In the genomic region with DNA sequence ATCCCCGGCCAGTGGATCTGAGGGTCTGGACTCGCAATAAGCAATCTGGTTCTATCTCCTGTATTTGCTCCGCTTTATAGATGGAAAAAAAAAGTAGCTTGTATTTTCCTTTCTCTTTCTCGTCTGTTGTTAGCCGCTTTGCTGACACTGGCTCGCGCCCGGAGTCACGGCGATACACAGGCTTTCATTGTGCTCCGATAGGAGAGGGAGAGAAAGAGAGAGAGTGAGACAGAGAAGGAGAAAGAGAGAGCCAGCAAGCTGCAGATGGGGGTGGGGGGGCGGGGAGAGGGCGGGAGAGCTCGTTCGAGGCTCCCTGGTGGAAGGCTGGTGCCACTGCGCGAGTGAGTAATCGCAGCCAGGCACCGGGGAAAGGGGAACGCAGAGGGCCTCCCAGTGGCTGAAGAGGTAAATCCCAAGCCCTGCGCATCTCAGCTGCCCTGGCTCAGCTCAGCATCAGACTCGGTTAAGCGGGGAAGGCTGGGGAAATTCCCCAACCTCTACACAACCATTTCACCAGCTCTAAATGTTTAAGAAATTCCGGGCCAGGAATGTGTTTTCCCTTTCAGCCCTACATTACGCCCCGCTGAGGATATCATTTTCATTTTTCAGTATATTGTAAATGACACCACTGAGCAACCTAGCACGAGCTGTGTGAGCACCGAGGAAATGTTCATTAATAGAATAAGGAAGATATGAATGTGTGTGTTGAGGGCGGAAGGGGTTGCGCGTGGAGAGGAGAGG, we compare ENCODE assay signal across 1 cellular context.
TF ChIP-seq lines count a peak whose summit lies in the region.

Gene MAML2 (minus strand): TSS at position 225 of the 741 bp plus-strand sequence. CDS start 1,300 bp downstream, outside the sequence.

TF ChIP-seq in HepG2, 621 proteins besides CTCF, POLR2A, EP300 and RAD21 (continued from another document and continues in another):
- TF ChIP-seq, protein P1, sequence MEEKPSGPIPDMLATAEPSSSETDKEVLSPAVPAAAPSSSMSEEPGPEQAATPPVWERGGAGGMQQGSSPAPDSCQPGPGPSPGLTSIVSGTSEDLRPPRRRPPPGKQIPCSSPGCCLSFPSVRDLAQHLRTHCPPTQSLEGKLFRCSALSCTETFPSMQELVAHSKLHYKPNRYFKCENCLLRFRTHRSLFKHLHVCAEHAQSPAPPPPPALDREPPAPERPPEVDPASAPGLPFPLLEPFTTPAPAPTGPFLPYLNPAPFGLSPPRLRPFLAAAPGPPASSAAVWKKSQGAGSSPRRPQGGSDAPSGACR (CRISPR knock-in tag; IDR thresholded peaks at IDR 0.05), result no peak
- TF ChIP-seq POLR2AphosphoS2 (IDR thresholded peaks at IDR 0.05; ENCODE audit: low read depth, low read length), result no peak
- no peak for TF ChIP-seq FUBP1 (CRISPR knock-in tag; IDR thresholded peaks at IDR 0.05; ENCODE audit: borderline replicate concordance)
- no peak for TF ChIP-seq MAFK (conservative IDR thresholded peaks at IDR 0.05 in 1 of 2, IDR thresholded peaks at IDR 0.05 in 1 of 2; ENCODE audit: low read length in 2 of 2)
- TF ChIP-seq ZNF781 (CRISPR knock-in tag; IDR thresholded peaks at IDR 0.05; ENCODE audit: borderline replicate concordance, not compliant biosample characterization), result no peak
- no peak for TF ChIP-seq RNF2 (conservative IDR thresholded peaks at IDR 0.05; ENCODE audit: low read depth)
- TF ChIP-seq ETS1 (CRISPR knock-in tag; IDR thresholded peaks at IDR 0.05), result no peak
- TF ChIP-seq IKZF4 (CRISPR knock-in tag; IDR thresholded peaks at IDR 0.05; ENCODE audit: borderline replicate concordance, low read depth, not compliant biosample characterization), result no peak
- no peak for TF ChIP-seq MEIS2 (CRISPR knock-in tag; IDR thresholded peaks at IDR 0.05)
- TF ChIP-seq, protein P2, sequence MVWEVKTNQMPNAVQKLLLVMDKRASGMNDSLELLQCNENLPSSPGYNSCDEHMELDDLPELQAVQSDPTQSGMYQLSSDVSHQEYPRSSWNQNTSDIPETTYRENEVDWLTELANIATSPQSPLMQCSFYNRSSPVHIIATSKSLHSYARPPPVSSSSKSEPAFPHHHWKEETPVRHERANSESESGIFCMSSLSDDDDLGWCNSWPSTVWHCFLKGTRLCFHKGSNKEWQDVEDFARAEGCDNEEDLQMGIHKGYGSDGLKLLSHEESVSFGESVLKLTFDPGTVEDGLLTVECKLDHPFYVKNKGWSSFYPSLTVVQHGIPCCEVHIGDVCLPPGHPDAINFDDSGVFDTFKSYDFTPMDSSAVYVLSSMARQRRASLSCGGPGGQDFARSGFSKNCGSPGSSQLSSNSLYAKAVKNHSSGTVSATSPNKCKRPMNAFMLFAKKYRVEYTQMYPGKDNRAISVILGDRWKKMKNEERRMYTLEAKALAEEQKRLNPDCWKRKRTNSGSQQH (CRISPR knock-in tag; IDR thresholded peaks at IDR 0.05; ENCODE audit: low read depth), result no peak
- TF ChIP-seq FOSL1 (CRISPR knock-in tag; IDR thresholded peaks at IDR 0.05; ENCODE audit: borderline replicate concordance), result no peak
- TF ChIP-seq THAP8 (CRISPR knock-in tag; IDR thresholded peaks at IDR 0.05; ENCODE audit: borderline replicate concordance), result no peak
- TF ChIP-seq, protein P3, sequence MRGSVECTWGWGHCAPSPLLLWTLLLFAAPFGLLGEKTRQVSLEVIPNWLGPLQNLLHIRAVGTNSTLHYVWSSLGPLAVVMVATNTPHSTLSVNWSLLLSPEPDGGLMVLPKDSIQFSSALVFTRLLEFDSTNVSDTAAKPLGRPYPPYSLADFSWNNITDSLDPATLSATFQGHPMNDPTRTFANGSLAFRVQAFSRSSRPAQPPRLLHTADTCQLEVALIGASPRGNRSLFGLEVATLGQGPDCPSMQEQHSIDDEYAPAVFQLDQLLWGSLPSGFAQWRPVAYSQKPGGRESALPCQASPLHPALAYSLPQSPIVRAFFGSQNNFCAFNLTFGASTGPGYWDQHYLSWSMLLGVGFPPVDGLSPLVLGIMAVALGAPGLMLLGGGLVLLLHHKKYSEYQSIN (CRISPR knock-in tag; IDR thresholded peaks at IDR 0.05; ENCODE audit: borderline replicate concordance), result no peak
- no peak for TF ChIP-seq ZBTB26 (CRISPR knock-in tag; IDR thresholded peaks at IDR 0.05; ENCODE audit: borderline replicate concordance)
- TF ChIP-seq CBFB (CRISPR knock-in tag; IDR thresholded peaks at IDR 0.05), result no peak
- no peak for TF ChIP-seq ZNF703 (CRISPR knock-in tag; IDR thresholded peaks at IDR 0.05; ENCODE audit: borderline replicate concordance)
- TF ChIP-seq SP2 (CRISPR knock-in tag; IDR thresholded peaks at IDR 0.05), result no peak
- TF ChIP-seq ZNF614 (CRISPR knock-in tag; IDR thresholded peaks at IDR 0.05; ENCODE audit: borderline replicate concordance), result no peak
- TF ChIP-seq ZNF770 (CRISPR knock-in tag; IDR thresholded peaks at IDR 0.05), result no peak
- TF ChIP-seq, protein P4, sequence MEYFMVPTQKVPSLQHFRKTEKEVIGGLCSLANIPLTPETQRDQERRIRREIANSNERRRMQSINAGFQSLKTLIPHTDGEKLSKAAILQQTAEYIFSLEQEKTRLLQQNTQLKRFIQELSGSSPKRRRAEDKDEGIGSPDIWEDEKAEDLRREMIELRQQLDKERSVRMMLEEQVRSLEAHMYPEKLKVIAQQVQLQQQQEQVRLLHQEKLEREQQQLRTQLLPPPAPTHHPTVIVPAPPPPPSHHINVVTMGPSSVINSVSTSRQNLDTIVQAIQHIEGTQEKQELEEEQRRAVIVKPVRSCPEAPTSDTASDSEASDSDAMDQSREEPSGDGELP (IDR thresholded peaks at IDR 0.05; ENCODE audit: borderline replicate concordance, low read depth), result peak; percentile 44; the same call in 1 of the 2 replicates
- TF ChIP-seq ZFP90 (CRISPR knock-in tag; IDR thresholded peaks at IDR 0.05; ENCODE audit: borderline replicate concordance), result no peak
- TF ChIP-seq HOXA3 (CRISPR knock-in tag; IDR thresholded peaks at IDR 0.05), result no peak; the same call in 1 of the 2 replicates
- TF ChIP-seq ZNF282 (IDR thresholded peaks at IDR 0.05; ENCODE audit: partially characterized antibody), result no peak
- no peak for TF ChIP-seq ZKSCAN5 (CRISPR knock-in tag; IDR thresholded peaks at IDR 0.05)
- TF ChIP-seq FOXP1 (IDR thresholded peaks at IDR 0.05), result no peak
- no peak for TF ChIP-seq FOXP1 (CRISPR knock-in tag; IDR thresholded peaks at IDR 0.05)
- no peak for TF ChIP-seq SIN3B (IDR thresholded peaks at IDR 0.05; ENCODE audit: low read length)
- TF ChIP-seq, protein P5, sequence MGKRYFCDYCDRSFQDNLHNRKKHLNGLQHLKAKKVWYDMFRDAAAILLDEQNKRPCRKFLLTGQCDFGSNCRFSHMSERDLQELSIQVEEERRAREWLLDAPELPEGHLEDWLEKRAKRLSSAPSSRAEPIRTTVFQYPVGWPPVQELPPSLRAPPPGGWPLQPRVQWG (CRISPR knock-in tag; IDR thresholded peaks at IDR 0.05; ENCODE audit: borderline replicate concordance, low read depth), result no peak
- 0 out of 2 replicates have a peak, but pooled peaks have one; percentile 18 for TF ChIP-seq ZNF768 (CRISPR knock-in tag; IDR thresholded peaks at IDR 0.05)
- TF ChIP-seq ZNF841 (CRISPR knock-in tag; IDR thresholded peaks at IDR 0.05; ENCODE audit: borderline replicate concordance), result no peak
- no peak for TF ChIP-seq JUND (CRISPR knock-in tag; IDR thresholded peaks at IDR 0.05)
- TF ChIP-seq ZNF34 (CRISPR knock-in tag; IDR thresholded peaks at IDR 0.05; ENCODE audit: borderline replicate concordance), result no peak
- TF ChIP-seq, protein P6, sequence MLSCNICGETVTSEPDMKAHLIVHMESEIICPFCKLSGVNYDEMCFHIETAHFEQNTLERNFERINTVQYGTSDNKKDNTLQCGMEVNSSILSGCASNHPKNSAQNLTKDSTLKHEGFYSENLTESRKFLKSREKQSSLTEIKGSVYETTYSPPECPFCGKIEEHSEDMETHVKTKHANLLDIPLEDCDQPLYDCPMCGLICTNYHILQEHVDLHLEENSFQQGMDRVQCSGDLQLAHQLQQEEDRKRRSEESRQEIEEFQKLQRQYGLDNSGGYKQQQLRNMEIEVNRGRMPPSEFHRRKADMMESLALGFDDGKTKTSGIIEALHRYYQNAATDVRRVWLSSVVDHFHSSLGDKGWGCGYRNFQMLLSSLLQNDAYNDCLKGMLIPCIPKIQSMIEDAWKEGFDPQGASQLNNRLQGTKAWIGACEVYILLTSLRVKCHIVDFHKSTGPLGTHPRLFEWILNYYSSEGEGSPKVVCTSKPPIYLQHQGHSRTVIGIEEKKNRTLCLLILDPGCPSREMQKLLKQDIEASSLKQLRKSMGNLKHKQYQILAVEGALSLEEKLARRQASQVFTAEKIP (CRISPR knock-in tag; IDR thresholded peaks at IDR 0.05; ENCODE audit: borderline replicate concordance), result no peak
- no peak for TF ChIP-seq ATF7-NPFF (CRISPR knock-in tag; IDR thresholded peaks at IDR 0.05; ENCODE audit: low read depth)
- TF ChIP-seq SUZ12 (IDR thresholded peaks at IDR 0.05; ENCODE audit: low read depth, low read length), result no peak
- TF ChIP-seq IKZF1 (IDR thresholded peaks at IDR 0.05), result no peak
- TF ChIP-seq ZNF160 (CRISPR knock-in tag; IDR thresholded peaks at IDR 0.05), result no peak
- no peak for TF ChIP-seq NAIF1 (CRISPR knock-in tag; IDR thresholded peaks at IDR 0.05; ENCODE audit: borderline replicate concordance)
- no peak for TF ChIP-seq ZBTB33 (CRISPR knock-in tag; IDR thresholded peaks at IDR 0.05)
- 0 out of 2 replicates have a peak, but pooled peaks have one; percentile 54 for TF ChIP-seq HINFP (CRISPR knock-in tag; IDR thresholded peaks at IDR 0.05; ENCODE audit: low read depth)
